Comparison of ENCODE assay signal across 22 cellular contexts in genomic region chr16:74888888-74889287, GRCh38.
"Had no signal": no experiment of that assay in that cellular context is flagged by ENCODE, and none has a peak within 500 bp of the region (broad histone marks: within the 10 kb centered on the region; RNA-seq: fewer than 3 reads in every experiment).

No MANE protein-coding gene starts in this region.

- H3K27ac ChIP-seq: hepatocyte, left ventricle myocardium inferior, neural progenitor cell, right lobe of liver, tibial artery had no signal

- H3K27me3 Mint-ChIP-seq: activated CD8-positive, alpha-beta memory T cell treated with anti-CD3 and anti-CD28 coated beads, Interleukin-2, amount 10 ng/mL, durations not matched to agents 7 days and 5 days; brain; dendritic cell treated with granulocyte-macrophage colony-stimulating factor and Interleukin-4, amounts not matched to agents 40 ng/mL and 50 ng/mL, for 4 days; naive thymus-derived CD8-positive, alpha-beta T cell had no signal

- DNase-seq: activated CD4-positive, alpha-beta T cell treated with anti-CD3 and anti-CD28 coated beads, Interleukin-2, amount 50 U/mL, for 4 hours; activated CD8-positive, alpha-beta memory T cell treated with anti-CD3 and anti-CD28 coated beads, Interleukin-2, amount 10 ng/mL, durations not matched to agents 7 days and 5 days; activated T-cell treated with anti-CD3 and anti-CD28 coated beads for 4 hours; aorta; effector CD4-positive, alpha-beta T cell; glutamatergic neuron; left ventricle myocardium inferior; naive thymus-derived CD8-positive, alpha-beta T cell; right lobe of liver; stimulated activated naive CD4-positive, alpha-beta T cell; substantia nigra; tibial artery had no signal

- H3K9me3 ChIP-seq: left ventricle myocardium inferior, right lobe of liver, tibial artery had no signal

- H3K4me1 ChIP-seq: left ventricle myocardium inferior, neural progenitor cell, right lobe of liver, tibial artery had no signal

- FAIRE-seq: frontal cortex, urothelium cell line had no signal

- H3K27me3 ChIP-seq: hepatocyte, neural progenitor cell, right lobe of liver, tibial artery had no signal

- ATAC-seq: activated CD8-positive, alpha-beta memory T cell treated with anti-CD3 and anti-CD28 coated beads, Interleukin-2, amount 10 ng/mL, durations not matched to agents 7 days and 5 days; activated naive CD4-positive, alpha-beta T cell treated with anti-CD3 and anti-CD28 coated beads, Interleukin-2, amount 50 U/mL, for 72 hours; naive thymus-derived CD8-positive, alpha-beta T cell; right lobe of liver had no signal

- H3K9me3 Mint-ChIP-seq: activated naive CD4-positive, alpha-beta T cell treated with anti-CD3 and anti-CD28 coated beads, Interleukin-2, amount 50 U/mL, for 72 hours; brain; dendritic cell treated with granulocyte-macrophage colony-stimulating factor and Interleukin-4, amounts not matched to agents 40 ng/mL and 50 ng/mL, for 4 days; mesothelial cell of epicardium; naive thymus-derived CD8-positive, alpha-beta T cell; neural progenitor cell; T-helper 1 cell treated with Interleukin-12 subunit alpha and Interleukin-12 subunit beta and Interleukin-4 antibody, amounts not matched to agents 30 μg/mL and 1 μg/mL, for 36 hours had no signal

- H3K4me3 ChIP-seq: hepatocyte, left ventricle myocardium inferior, neural progenitor cell, right lobe of liver, skin epidermis, tibial artery had no signal

- H3K4me1 Mint-ChIP-seq: brain, mesothelial cell of epicardium had no signal

- H3K27ac Mint-ChIP-seq: brain; dendritic cell treated with granulocyte-macrophage colony-stimulating factor and Interleukin-4, amounts not matched to agents 40 ng/mL and 50 ng/mL, for 4 days; mesothelial cell of epicardium; neural progenitor cell; T-helper 1 cell treated with Interleukin-12 subunit alpha and Interleukin-12 subunit beta and Interleukin-4 antibody, amounts not matched to agents 30 μg/mL and 1 μg/mL, for 36 hours had no signal

- H3K4me3 Mint-ChIP-seq: activated CD8-positive, alpha-beta memory T cell treated with anti-CD3 and anti-CD28 coated beads, Interleukin-2, amount 10 ng/mL, durations not matched to agents 7 days and 5 days; brain; dendritic cell treated with granulocyte-macrophage colony-stimulating factor and Interleukin-4, amounts not matched to agents 40 ng/mL and 50 ng/mL, for 4 days; mesothelial cell of epicardium; neural progenitor cell; T-helper 1 cell treated with Interleukin-12 subunit alpha and Interleukin-12 subunit beta and Interleukin-4 antibody, amounts not matched to agents 30 μg/mL and 1 μg/mL, for 36 hours had no signal
